10 cellular contexts compared by ENCODE assay signal in the genomic region with DNA sequence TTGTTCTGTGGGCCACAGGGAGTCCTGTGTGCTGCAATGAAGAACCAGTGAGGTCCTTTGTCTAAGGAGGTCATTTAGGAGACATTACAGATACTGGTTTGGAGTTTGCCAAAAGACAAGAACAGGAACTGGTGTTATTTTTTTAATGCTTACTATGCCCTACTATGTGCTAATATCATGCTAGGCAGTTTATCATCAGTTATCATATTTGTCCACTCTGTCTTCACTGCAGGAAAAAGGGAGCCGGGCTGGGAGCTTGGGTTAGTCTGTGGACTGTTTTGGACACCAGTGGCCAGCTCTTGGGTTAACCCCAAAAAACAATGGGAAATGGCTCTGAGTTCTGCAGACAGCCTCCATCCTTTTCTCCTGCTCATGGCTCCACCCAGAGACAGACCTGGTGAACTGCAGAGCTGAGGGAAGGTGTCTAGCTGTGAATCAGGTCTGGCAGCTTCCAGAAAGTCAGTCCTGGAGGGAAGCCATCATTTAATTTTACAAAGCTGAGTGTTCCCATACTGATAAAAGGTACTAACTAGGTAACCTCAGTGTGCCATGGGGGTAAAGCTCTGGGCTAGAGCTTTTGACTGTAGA.
A peak's percentile ranks its signal among the peaks of the same experiment; 100 is the strongest.
DNase-seq lines count a peak whose midpoint lies in the region; ATAC-seq and TF ChIP-seq lines count a peak whose summit lies in the region.
"Had no signal": no experiment of that assay in that cellular context is flagged by ENCODE, and none has a peak within 500 bp of the region (broad histone marks: within the 10 kb centered on the region; RNA-seq: fewer than 3 reads in every experiment).

No MANE protein-coding gene starts in this region.

- H3K4me2 ChIP-seq in H9 (ENCODE audit: insufficient read depth, insufficient read length, low read length), result no peak overlapping the region

- ATAC-seq in RWPE2 (ENCODE audit: low read depth), result peak; percentile 63
- no peak for ATAC-seq in activated T-cell treated with anti-CD3 and anti-CD28 coated beads, Interleukin-2, amount 50 U/mL, for 4 hours

- H3K4me3 Mint-ChIP-seq in H9, result no peak overlapping the region
- no peak overlapping the region for H3K4me3 Mint-ChIP-seq in activated T-cell treated with anti-CD3 and anti-CD28 coated beads, Interleukin-2, amount 50 U/mL, for 4 hours
- H3K4me3 Mint-ChIP-seq: nephron had no signal

- H3K36me3 Mint-ChIP-seq in H9 (ENCODE audit: insufficient read depth in 1 of 3, low read depth in 3 of 3), result peaks cover 12 to 50% (median 18%) of the 10 kb centered on the region in 3 experiments; a peak in 6 of 7 replicates
- peaks cover 51% of the 10 kb centered on the region for H3K36me3 Mint-ChIP-seq in activated T-cell treated with anti-CD3 and anti-CD28 coated beads, Interleukin-2, amount 50 U/mL, for 4 hours (ENCODE audit: insufficient read depth)

- no peak overlapping the region for H2BK20ac ChIP-seq in H9 (ENCODE audit: low read depth, low read length, poor library complexity, severe bottlenecking)

- no peak overlapping the region for H3K4ac ChIP-seq in H9 (ENCODE audit: low read depth, low read length)

- peaks cover 57% of the 10 kb centered on the region for H3K36me3 ChIP-seq in RWPE2 (ENCODE audit: low read depth)

- H3K4me3 ChIP-seq in RWPE2 (ENCODE audit: severe bottlenecking), result no peak overlapping the region
- H3K4me3 ChIP-seq in retinal pigment epithelial cell (ENCODE audit: low read length), result no peak overlapping the region

- H3K79me1 ChIP-seq in H9 (ENCODE audit: insufficient read depth, low read depth, low read length, poor library complexity, severe bottlenecking), result no peaks in the 10 kb centered on the region

- no peak overlapping the region for H3K14ac ChIP-seq in H9 (ENCODE audit: insufficient read depth, low read length)

- no peaks in the 10 kb centered on the region for H3K23me2 ChIP-seq in H9 (ENCODE audit: insufficient read length, low read depth, low read length, poor library complexity, severe bottlenecking)

- TF ChIP-seq CTCF in H9 (conservative IDR thresholded peaks at IDR 0.05), result peak; percentile 67
- TF ChIP-seq CTCF in RWPE2 (IDR thresholded peaks at IDR 0.05; ENCODE audit: poor library complexity, severe bottlenecking), result peak; percentile 17
- TF ChIP-seq CTCF in retinal pigment epithelial cell (conservative IDR thresholded peaks at IDR 0.05; ENCODE audit: low read depth, low read length), result peak; percentile 63

- H2AFZ ChIP-seq in H9 (ENCODE audit: low read length), result no peak overlapping the region

- no peak overlapping the region for H2BK15ac ChIP-seq in H9 (ENCODE audit: low read depth, low read length)

- no peaks in the 10 kb centered on the region for H3K4me1 ChIP-seq in H9 (ENCODE audit: insufficient read depth, low read length)
- no peaks in the 10 kb centered on the region for H3K4me1 ChIP-seq in RWPE2 (ENCODE audit: insufficient read depth, poor library complexity, severe bottlenecking)

- no peak overlapping the region for H3K9ac ChIP-seq in H9 (ENCODE audit: extremely low read depth, insufficient read length, low read length)

- H4K5ac ChIP-seq in H9 (ENCODE audit: insufficient read length, low read depth, low read length), result no peak overlapping the region

- no peak overlapping the region for H3K18ac ChIP-seq in H9 (ENCODE audit: insufficient read length, low read depth, low read length)

- H3T11ph ChIP-seq in H9 (ENCODE audit: low read length), result no peak overlapping the region

- no peak overlapping the region for H3K23ac ChIP-seq in H9 (ENCODE audit: insufficient read length, low read depth, low read length)

- H3K9me3 Mint-ChIP-seq in H9, result no peaks in the 10 kb centered on the region
- no peaks in the 10 kb centered on the region for H3K9me3 Mint-ChIP-seq in activated T-cell treated with anti-CD3 and anti-CD28 coated beads, Interleukin-2, amount 50 U/mL, for 4 hours
- H3K9me3 Mint-ChIP-seq: nephron; T-helper 1 cell treated with Interleukin-12 subunit alpha and Interleukin-12 subunit beta and Interleukin-4 antibody, amounts not matched to agents 30 μg/mL and 1 μg/mL, for 36 hours had no signal

- no CpG with 5 or more reads among the region's 1 CpG for WGBS in H9 (ENCODE audit: extremely low coverage, insufficient read length, low lambda C conversion rate)

- H4K20me1 ChIP-seq in H9 (ENCODE audit: control insufficient read depth, insufficient read depth, insufficient read length), result no peaks in the 10 kb centered on the region

- no peak overlapping the region for H2BK120ac ChIP-seq in H9 (ENCODE audit: low read depth, low read length, poor library complexity, severe bottlenecking)

- H3K56ac ChIP-seq in H9 (ENCODE audit: insufficient read length, low read depth, low read length), result no peak overlapping the region

- H3K27me3 ChIP-seq in H9 (ENCODE audit: insufficient read depth, low read length), result no peaks in the 10 kb centered on the region
- H3K27me3 ChIP-seq in RWPE2 (ENCODE audit: insufficient read depth, poor library complexity, severe bottlenecking), result no peaks in the 10 kb centered on the region

- no peaks in the 10 kb centered on the region for H3K9me3 ChIP-seq in H9 (ENCODE audit: control insufficient read depth, low read depth, low read length)
- H3K9me3 ChIP-seq in RWPE2 (ENCODE audit: severe bottlenecking), result no peaks in the 10 kb centered on the region

- no peak overlapping the region for H4K91ac ChIP-seq in H9 (ENCODE audit: insufficient read length, low read depth, low read length)

- H3K27ac Mint-ChIP-seq in H9, result no peak overlapping the region
- H3K27ac Mint-ChIP-seq: nephron had no signal

- H2BK12ac ChIP-seq in H9 (ENCODE audit: insufficient read length, low read depth, low read length), result no peak overlapping the region

- no peaks in the 10 kb centered on the region; the same call in 1 of the 2 replicates for H3K27me3 Mint-ChIP-seq in H9 (ENCODE audit: low read depth)
- no peaks in the 10 kb centered on the region for H3K27me3 Mint-ChIP-seq in activated T-cell treated with anti-CD3 and anti-CD28 coated beads, Interleukin-2, amount 50 U/mL, for 4 hours (ENCODE audit: low read depth)

- DNase-seq in EH (ENCODE audit: low read depth) (peak; percentile 41), H9 (peak; percentile 52), RWPE2 (ENCODE audit: low spot score) (no peak), fibroblast of peridontal ligament (ENCODE audit: extremely low read depth) (peak; percentile 23), retinal pigment epithelial cell (ENCODE audit: low read depth) (no peak), NCI-H446 treated with DMSO at 0.1 percent for 48 hours (lab: John Stamatoyannopoulos, UW) (no peak), DMS153 (lab: John Stamatoyannopoulos, UW) (no peak)
- DNase-seq in activated T-cell treated with anti-CD3 and anti-CD28 coated beads, Interleukin-2, amount 50 U/mL, for 4 hours, result no peak

- no peak overlapping the region for H2BK5ac ChIP-seq in H9 (ENCODE audit: insufficient read length, low read length)

- H3K79me2 ChIP-seq in H9 (ENCODE audit: insufficient read depth, low read length), result no peaks in the 10 kb centered on the region

- H2AK5ac ChIP-seq in H9 (ENCODE audit: insufficient read length, low read length), result no peak overlapping the region

- no peak overlapping the region for H3K27ac ChIP-seq in H9 (ENCODE audit: insufficient read length, low read depth, low read length)
- H3K27ac ChIP-seq in RWPE2 (ENCODE audit: poor library complexity, severe bottlenecking), result no peak overlapping the region

- no peak overlapping the region for H4K8ac ChIP-seq in H9 (replicated peaks; ENCODE audit: insufficient read length, low read depth, low read length)

- no peaks in the 10 kb centered on the region for H3K4me1 Mint-ChIP-seq in H9
- peaks cover 33% of the 10 kb centered on the region for H3K4me1 Mint-ChIP-seq in activated T-cell treated with anti-CD3 and anti-CD28 coated beads, Interleukin-2, amount 50 U/mL, for 4 hours (ENCODE audit: low read depth)
- H3K4me1 Mint-ChIP-seq: nephron had no signal

Comparison
In these comparisons a context has a peak if more than half of its experiments do, and no peak if none do; other contexts are left out.
1. DNase-seq: peak in EH (single experiment), H9 (single experiment) and fibroblast of peridontal ligament (single experiment); none in RWPE2 (single experiment), retinal pigment epithelial cell (single experiment), NCI-H446 treated with DMSO at 0.1 percent for 48 hours (single experiment), DMS153 (single experiment) and activated T-cell treated with anti-CD3 and anti-CD28 coated beads, Interleukin-2, amount 50 U/mL, for 4 hours (single experiment).
2. CTCF ChIP-seq: peak in every context shown above with its lines; median percentile 67 in H9; 63 in retinal pigment epithelial cell; 17 in RWPE2.